ENCODE assay signal across 8 cellular contexts in genomic region chr12:57240069-57240921, GRCh38. TPM values are rescaled to one million over a fixed set of nuclear protein-coding genes. Genes with fewer than 3 reads are reported as not detected.
DNase-seq lines count a peak whose midpoint lies in the region; ATAC-seq and TF ChIP-seq lines count a peak whose summit lies in the region.

No MANE protein-coding gene starts in this region.

- H3K27me3 Mint-ChIP-seq in activated B cell treated with CpG ODN at 0.5 μM for 24 hours (peaks cover 11% of the 10 kb centered on the region), chondrocyte (ENCODE audit: low read depth) (no peaks in the 10 kb centered on the region)

- H3K4me3 Mint-ChIP-seq in activated B cell treated with CpG ODN at 0.5 μM for 24 hours (peak overlapping the region; percentile 89), chondrocyte (ENCODE audit: unreplicated experiment) (peak overlapping the region; percentile 94)

- H3K27me3 ChIP-seq in right lobe of liver = peaks cover 0 to 7% of the 10 kb centered on the region in 2 donors

- peaks cover 84% of the 10 kb centered on the region for H3K4me1 Mint-ChIP-seq in activated B cell treated with CpG ODN at 0.5 μM for 24 hours
- peaks cover 83% of the 10 kb centered on the region for H3K4me1 Mint-ChIP-seq in chondrocyte (ENCODE audit: low read depth)

- CTCF ChIA-PET in activated B cell treated with CpG ODN at 0.5 μM for 24 hours (lab: Charles Lee) = interaction anchor here (1.1 to 20.9 kb wide), 5 partner anchors 10 to 29 kb away, joined by 3 to 390 read pairs (median 35); partner anchors contain the start of genes NXPH4, SHMT2 and STAC3

- H3K4me1 ChIP-seq in right lobe of liver = peaks cover 0 to 51% (median 16%) of the 10 kb centered on the region in 4 donors

- H3K27ac Mint-ChIP-seq in activated B cell treated with CpG ODN at 0.5 μM for 24 hours (peak overlapping the region; percentile 90), chondrocyte (ENCODE audit: unreplicated experiment) (peak overlapping the region; percentile 98)

- no peaks in the 10 kb centered on the region for H3K9me3 ChIP-seq in right lobe of liver

- 1% methylated on average over 44 of the region's 72 CpGs for WGBS in right lobe of liver (ENCODE audit: insufficient coverage, low coverage, low lambda C conversion rate, missing lambda C conversion rate)

- H3K36me3 Mint-ChIP-seq in activated B cell treated with CpG ODN at 0.5 μM for 24 hours (ENCODE audit: low read depth) = peaks cover 8% of the 10 kb centered on the region
- no peaks in the 10 kb centered on the region for H3K36me3 Mint-ChIP-seq in chondrocyte (ENCODE audit: low read depth)

- peak overlapping the region; percentile 14 to 30 (median 27) for H3K4me3 ChIP-seq in right lobe of liver

- DNase-seq in NCI-H2081 (lab: John Stamatoyannopoulos, UW) = peak; percentile 58 to 75
- DNase-seq in NCI-H2081 treated with DMSO at 0.1 percent for 48 hours (lab: John Stamatoyannopoulos, UW) = no peak
- DNase-seq in NCI-H1930 (lab: John Stamatoyannopoulos, UW) = peak; percentile 72 to 83
- peak; percentile 71 for DNase-seq in activated B cell treated with CpG ODN at 0.5 μM for 24 hours
- peak; percentile 89 for DNase-seq in chondrocyte (ENCODE audit: low spot score)
- peak in 1 of 3 donors; percentile 68 for DNase-seq in right lobe of liver
- peak in 2 of 3 donors; percentile 59 to 71 for DNase-seq in stimulated activated CD4-positive, alpha-beta T cell treated with anti-CD3 and anti-CD28 coated beads, TNF-alpha, amount 100 ng/mL, for 48 hours (ENCODE audit: low read depth in 3 of 3)

- H3K9me3 Mint-ChIP-seq in activated B cell treated with CpG ODN at 0.5 μM for 24 hours (no peaks in the 10 kb centered on the region), chondrocyte (ENCODE audit: low read depth) (no peaks in the 10 kb centered on the region)

- POLR2A ChIA-PET in activated B cell treated with CpG ODN at 0.5 μM for 24 hours (lab: Charles Lee) = interaction anchor here (0.7 to 9.0 kb wide), 9 partner anchors 14 to 524 kb away, joined by 3 to 268 read pairs (median 7); partner anchors contain the start of genes NAB2, NEMP1, NXPH4 and SHMT2

- ATAC-seq in activated B cell treated with CpG ODN at 0.5 μM for 24 hours (ENCODE audit: low read depth) = peak; percentile 40
- peak; percentile 2 to 13 (median 4) for ATAC-seq in right lobe of liver
- ATAC-seq in GM21515 (IDR thresholded peaks at IDR 0.05; ENCODE audit: unreplicated experiment) = no peak

- peak; percentile 28 for TF ChIP-seq POLR2A in right lobe of liver (IDR thresholded peaks at IDR 0.05)

- TF ChIP-seq CTCF in activated B cell treated with CpG ODN at 0.5 μM for 24 hours (IDR thresholded peaks at IDR 0.05) (no peak), chondrocyte (IDR thresholded peaks at IDR 0.05) (no peak), right lobe of liver (IDR thresholded peaks at IDR 0.05) (peak in 1 of 4 donors; percentile 16)

- intact Hi-C loops in activated B cell treated with CpG ODN at 0.5 μM for 24 hours (cut with micrococcal nuclease) = loop anchor here (1.0 to 10.0 kb wide), 3 partner anchors 233 to 605 kb away; partner anchors contain the start of genes BAZ2A, DDIT3 and ZBTB39
- intact Hi-C loops in right lobe of liver (cut with DNase I) = loop anchor here in 1 of 2 donors (5.0 kb wide), 1 partner anchor 33 kb away; no protein-coding TSS in a partner anchor

- no peaks in the 10 kb centered on the region for H3K36me3 ChIP-seq in right lobe of liver

- no peak overlapping the region for H3K27ac ChIP-seq in right lobe of liver

RNA-seq across cellular contexts. Expression of gene STAC3, which starts 10.7 kb away (rescaled TPM):
- total RNA-seq in activated B cell treated with CpG ODN at 0.5 μM for 24 hours = 4.6 and 5.5 TPM in 2 replicates
- total RNA-seq in chondrocyte = 1.1 to 2.8 TPM (median 1.3 TPM) in 3 replicates
- 1 to 10 TPM in 5 of 6 experiments, under 1 TPM in 1; 0.98 to 4.5 (median 1.8) TPM for total RNA-seq in right lobe of liver

RNA-seq across cellular contexts. Expression of gene SHMT2, which starts 10.8 kb away (rescaled TPM):
- total RNA-seq in activated B cell treated with CpG ODN at 0.5 μM for 24 hours (268 and 270 TPM in 2 replicates), chondrocyte (112 to 292 TPM (median 291 TPM) in 3 replicates), right lobe of liver (100 to 1,000 TPM; 157 to 228 (median 194) TPM)

RNA-seq across cellular contexts. Expression of gene NXPH4, which starts 23.7 kb away (rescaled TPM):
- 3.4 and 3.5 TPM in 2 replicates for total RNA-seq in activated B cell treated with CpG ODN at 0.5 μM for 24 hours
- total RNA-seq in chondrocyte = 75.4 to 85.4 TPM (median 82.8 TPM) in 3 replicates
- total RNA-seq in right lobe of liver = 1 to 10 TPM in 2 of 6 experiments, under 1 TPM in 1, not detected in 3; 0.87 to 1.5 (median 1.2) TPM

Comparison
In these comparisons a context has a peak if more than half of its experiments do, and no peak if none do; other contexts are left out.
1. RNA of gene NXPH4, which starts 23.7 kb away (total RNA-seq): 75.4 to 85.4 TPM in chondrocyte; 3.4 to 3.5 TPM in activated B cell treated with CpG ODN at 0.5 μM for 24 hours and 0.87 to 1.5 TPM in right lobe of liver; every median in the first group is over 10 times any median in the second.